Comparison of ENCODE assay signal across 8 cellular contexts in genomic region chr9:131398204-131398603, GRCh38. TPM values are rescaled to one million over a fixed set of nuclear protein-coding genes. Genes with fewer than 3 reads are reported as not detected.
DNase-seq lines count a peak whose midpoint lies in the region; ATAC-seq and TF ChIP-seq lines count a peak whose summit lies in the region.

No MANE protein-coding gene starts in this region.

- peaks cover 79% of the 10 kb centered on the region for H3K4me1 Mint-ChIP-seq in chondrocyte (ENCODE audit: low read depth)

- no peak for TF ChIP-seq POLR2A in lower leg skin (IDR thresholded peaks at IDR 0.05)

- no peak for ATAC-seq in GM18517 (IDR thresholded peaks at IDR 0.05; ENCODE audit: unreplicated experiment)

- WGBS in lower leg skin, 2 donors, result 14 to 23% methylated on average over 9 of the region's 9 CpGs

- peaks cover 63% of the 10 kb centered on the region for H3K4me1 ChIP-seq in osteoblast (ENCODE audit: insufficient read depth, low read length)

- H3K79me2 ChIP-seq in osteoblast (ENCODE audit: insufficient read depth, low read length), result peaks cover 86% of the 10 kb centered on the region

- no peak overlapping the region for H2AFZ ChIP-seq in osteoblast (ENCODE audit: low read length)

- H3K36me3 ChIP-seq in SK-N-MC (ENCODE audit: insufficient read depth, low read length) (peaks cover 28% of the 10 kb centered on the region), osteoblast (ENCODE audit: insufficient read depth, low read length) (peaks cover 6% of the 10 kb centered on the region)

- H3K27me3 ChIP-seq in osteoblast (ENCODE audit: insufficient read depth, low read length), result no peaks in the 10 kb centered on the region

- H3K27me3 Mint-ChIP-seq in chondrocyte (ENCODE audit: low read depth), result no peaks in the 10 kb centered on the region

- no peaks in the 10 kb centered on the region for H3K9me3 Mint-ChIP-seq in chondrocyte (ENCODE audit: low read depth)

- no peak overlapping the region for H3K9ac ChIP-seq in SK-N-MC (ENCODE audit: insufficient read length)

- H4K20me1 ChIP-seq in osteoblast (ENCODE audit: insufficient read depth, low read length), result peaks cover 70% of the 10 kb centered on the region

- H3K27ac ChIP-seq in SK-N-MC (no peak overlapping the region; the same call in 1 of the 2 replicates), osteoblast (ENCODE audit: low read depth, low read length) (peak overlapping the region; percentile 77)

- H3K4me3 Mint-ChIP-seq in chondrocyte (ENCODE audit: unreplicated experiment), result peak overlapping the region; percentile 19

- H3K4me2 ChIP-seq in osteoblast (ENCODE audit: insufficient read depth, low read length), result peak overlapping the region; percentile 98

- no peaks in the 10 kb centered on the region for H3K36me3 Mint-ChIP-seq in chondrocyte (ENCODE audit: low read depth)

- intact Hi-C loops in lower leg skin (cut with DNase I; ENCODE audit: low total_unique reads), result loop anchor here (10.0 kb wide), 1 partner anchor 97 kb away; no protein-coding TSS in a partner anchor

- H3K27ac Mint-ChIP-seq in chondrocyte (ENCODE audit: unreplicated experiment), result peak overlapping the region; percentile 97

- H3K9me3 ChIP-seq in SK-N-MC (ENCODE audit: low read depth, low read length), result no peaks in the 10 kb centered on the region
- H3K9me3 ChIP-seq in osteoblast (ENCODE audit: low read depth, low read length), result no peaks in the 10 kb centered on the region

- H3K4me3 ChIP-seq in SK-N-MC, result peak overlapping the region; percentile 97
- H3K4me3 ChIP-seq in osteoblast (ENCODE audit: insufficient read depth, low read length), result no peak overlapping the region
- no peak overlapping the region for H3K4me3 ChIP-seq in lower leg skin (ENCODE audit: low read depth, poor library complexity, severe bottlenecking)

- no peak for TF ChIP-seq CTCF in GM20000 (IDR thresholded peaks at IDR 0.05; ENCODE audit: extremely low read depth, missing control alignments)
- no peak for TF ChIP-seq CTCF in chondrocyte (IDR thresholded peaks at IDR 0.05)
- TF ChIP-seq CTCF in osteoblast (IDR thresholded peaks at IDR 0.05; ENCODE audit: extremely low read depth, low read depth, low read length), result no peak
- no peak for TF ChIP-seq CTCF in lower leg skin (IDR thresholded peaks at IDR 0.05)

- peak; percentile 51 for DNase-seq in GM20000 (ENCODE audit: low spot score)
- DNase-seq in SK-N-MC (ENCODE audit: low read depth, low spot score), result no peak
- no peak for DNase-seq in chondrocyte (ENCODE audit: low spot score)
- no peak for DNase-seq in osteoblast (ENCODE audit: insufficient read length, low spot score, missing footprints)
- no peak for DNase-seq in lower leg skin (ENCODE audit: low spot score in 2 of 2)
- DNase-seq in NCI-H128 (lab: John Stamatoyannopoulos, UW; ENCODE audit: unreplicated experiment), result no peak
- no peak for DNase-seq in SHP77 treated with DMSO at 0.1 percent for 48 hours (lab: John Stamatoyannopoulos, UW)

RNA-seq across cellular contexts. Expression of gene PRRC2B, which starts 4.3 kb away (rescaled TPM):
- 233 to 235 TPM (median 235 TPM) in 3 replicates for total RNA-seq in chondrocyte
- total RNA-seq in osteoblast, result 61.6 and 70.9 TPM in 2 replicates
- total RNA-seq in lower leg skin, result 100 to 1,000 TPM; 102 to 168 (median 144) TPM
